ENCODE assay signal across 9 cellular contexts in genomic region chr21:45365608-45366241, GRCh38. TPM values are rescaled to one million over a fixed set of nuclear protein-coding genes. Genes with fewer than 3 reads are reported as not detected.
DNase-seq lines count a peak whose midpoint lies in the region; ATAC-seq and TF ChIP-seq lines count a peak whose summit lies in the region.
"Had no signal": no experiment of that assay in that cellular context is flagged by ENCODE, and none has a peak within 500 bp of the region (broad histone marks: within the 10 kb centered on the region; RNA-seq: fewer than 3 reads in every experiment).

No MANE protein-coding gene starts in this region.

- in situ Hi-C loops in G401 (cut with HindIII; ENCODE audit: low sequenced_read_pairs): no loop called here

- H3K36me3 ChIP-seq in gastroesophageal sphincter (no peaks in the 10 kb centered on the region), sigmoid colon (no peaks in the 10 kb centered on the region)

- WGBS in gastroesophageal sphincter (ENCODE audit: low coverage in 1 of 2), 2 donors: 83 to 91% methylated on average over 7 to 16 of the region's 26 CpGs
- 71 to 84% methylated on average over 26 of the region's 26 CpGs for WGBS in sigmoid colon, 2 donors

- H3K27me3 ChIP-seq in gastroesophageal sphincter (no peaks in the 10 kb centered on the region), sigmoid colon (no peaks in the 10 kb centered on the region)

- ATAC-seq in gastroesophageal sphincter: no peak
- ATAC-seq in stimulated activated naive CD8-positive, alpha-beta T cell treated with anti-CD3 and anti-CD28 coated beads, Interleukin-15, Interleukin-2, amounts not matched to agents 100 U/mL and 50 U/mL, for 24 hours: no peak

- H3K9me3 ChIP-seq in gastroesophageal sphincter (no peaks in the 10 kb centered on the region), sigmoid colon (no peaks in the 10 kb centered on the region)

- TF ChIP-seq CTCF in gastroesophageal sphincter (IDR thresholded peaks at IDR 0.05) (no peak), sigmoid colon (IDR thresholded peaks at IDR 0.05) (no peak)

- H3K27ac ChIP-seq in gastroesophageal sphincter (peak overlapping the region in 3 of 4 donors; percentile 88 to 95 (median 93)), sigmoid colon (peak overlapping the region; percentile 86 to 91 (median 88))

- intact Hi-C loops in sigmoid colon (cut with DNase I): loop anchor here (2.0 kb wide), 1 partner anchor 73 kb away; no protein-coding TSS in a partner anchor

- H3K4me1 ChIP-seq in gastroesophageal sphincter: peaks cover 0 to 51% (median 21%) of the 10 kb centered on the region in 3 donors
- peaks cover 0 to 34% (median 29%) of the 10 kb centered on the region in 4 donors for H3K4me1 ChIP-seq in sigmoid colon

- TF ChIP-seq POLR2A in gastroesophageal sphincter (IDR thresholded peaks at IDR 0.05) (no peak), sigmoid colon (IDR thresholded peaks at IDR 0.05) (no peak)

- H3K4me3 ChIP-seq in gastroesophageal sphincter (no peak overlapping the region), sigmoid colon (no peak overlapping the region)

- DNase-seq in EL (peak; percentile 88), RPMI7951 (ENCODE audit: low read depth) (peak; percentile 89), sigmoid colon (no peak), NCI-H345 (lab: John Stamatoyannopoulos, UW) (no peak), SW 1271 (lab: John Stamatoyannopoulos, UW) (no peak), G401 (ENCODE audit: low spot score) (no peak)
- DNase-seq in stimulated activated naive CD8-positive, alpha-beta T cell treated with anti-CD3 and anti-CD28 coated beads, Interleukin-15, Interleukin-2, amounts not matched to agents 100 U/mL and 50 U/mL, for 24 hours: no peak
- DNase-seq: OCI-M1 had no signal

- TF ChIP-seq EP300 in gastroesophageal sphincter (IDR thresholded peaks at IDR 0.05) (no peak), sigmoid colon (IDR thresholded peaks at IDR 0.05) (no peak)

RNA-seq across cellular contexts. Expression of gene COL18A1, which starts 39.2 kb away (rescaled TPM):
- 72.3 and 126 TPM in 2 replicates for total RNA-seq in RPMI7951 (2014; rRNA removed; shearing (Covaris generic))
- total RNA-seq in gastroesophageal sphincter (100 to 1,000 TPM in 1 of 4 donors, 10 to 100 TPM in 3; 69.3 to 116 (median 78.4) TPM), sigmoid colon (100 to 1,000 TPM in 3 of 4 donors, 10 to 100 TPM in 1; 39.7 to 197 (median 103) TPM)
- 10 to 100 TPM in 1 of 3 donors, 1 to 10 TPM in 2; 4.4 to 34.8 (median 5.4) TPM for polyA plus RNA-seq in sigmoid colon
- 353 and 524 TPM in 2 replicates for total RNA-seq in G401 (2014; rRNA removed; shearing (Covaris generic))

Comparison
In these comparisons a context has a peak if more than half of its experiments do, and no peak if none do; other contexts are left out.
1. DNase-seq: peak in EL (single experiment) and RPMI7951 (single experiment); none in sigmoid colon (single experiment), NCI-H345 (single experiment), SW 1271 (0 of 2), stimulated activated naive CD8-positive, alpha-beta T cell treated with anti-CD3 and anti-CD28 coated beads, Interleukin-15, Interleukin-2, amounts not matched to agents 100 U/mL and 50 U/mL, for 24 hours (single experiment) and G401 (single experiment).